ENCODE assay signal across 23 cellular contexts in genomic region chr11:7599209-7599608, GRCh38.
A peak's percentile ranks its signal among the peaks of the same experiment; 100 is the strongest.
DNase-seq lines count a peak whose midpoint lies in the region; ATAC-seq, FAIRE-seq and TF ChIP-seq lines count a peak whose summit lies in the region.
"Had no signal": no experiment of that assay in that cellular context is flagged by ENCODE, and none has a peak within 500 bp of the region (broad histone marks: within the 10 kb centered on the region; RNA-seq: fewer than 3 reads in every experiment).

No MANE protein-coding gene starts in this region.

- peak overlapping the region; percentile 76 to 92 for H3K27ac ChIP-seq in A549
- peak overlapping the region; percentile 89 for H3K27ac ChIP-seq in RWPE1
- H3K27ac ChIP-seq: BLaER1 treated with 17β-estradiol and CSF1 and Interleukin-3, amounts not matched to agents 10 nM and 100 nM; tibial artery had no signal

- no peak for ATAC-seq in A549
- ATAC-seq: left colon; stimulated activated memory B cell treated with anti-CD40 and anti-IgM and Interleukin-4, amounts not matched to agents 10 μg/mL and 1 μg/mL and 100 μg/mL, for 72 hours had no signal

- POLR2A ChIA-PET in A549 (lab: Yijun Ruan, JAX) (no interaction called here), RWPE1 (lab: Yijun Ruan, JAX; ENCODE audit: low non-redundant PET) (no interaction called here)

- peak overlapping the region; percentile 33 for H3K4me2 ChIP-seq in A549

- no peak for DNase-seq in A549 (ENCODE audit: low read depth in 1 of 2, low spot score in 1 of 2)
- DNase-seq in RWPE1 (ENCODE audit: low spot score): no peak
- peak; percentile 20 for DNase-seq in kidney tubule cell (ENCODE audit: low spot score)
- peak; percentile 24 for DNase-seq in renal cortical epithelial cell (ENCODE audit: low read depth)
- no peak for DNase-seq in effector CD8-positive, alpha-beta T cell (lab: John Stamatoyannopoulos, UW)
- DNase-seq in stimulated activated CD4-positive, alpha-beta T cell treated with anti-CD3 and anti-CD28 coated beads, Interleukin-4, amount 100 ng/mL, for 4 hours: no peak
- DNase-seq in glomerular visceral epithelial cell (ENCODE audit: extremely low spot score): no peak
- no peak for DNase-seq in AML-193 (lab: John Stamatoyannopoulos, UW)
- DNase-seq: ACHN; activated CD4-positive, alpha-beta T cell treated with anti-CD3 and anti-CD28 coated beads, Interleukin-2, amount 50 U/mL, for 4 hours; activated CD8-positive, alpha-beta memory T cell treated with anti-CD3 and anti-CD28 coated beads, Interleukin-2, amount 50 U/mL, for 4 hours; effector memory CD4-positive, alpha-beta T cell; glutamatergic neuron; left colon; NCI-H1417; NCI-H2171; NCI-H69; stimulated activated CD4-positive, alpha-beta T cell treated with anti-CD3 and anti-CD28 coated beads, Interleukin-1b, Interleukin-23, amount 100 ng/mL, for 48 hours; tibial artery had no signal

- no peaks in the 10 kb centered on the region for H3K9me3 ChIP-seq in A549
- H3K9me3 ChIP-seq: BLaER1 treated with 17β-estradiol and CSF1 and Interleukin-3, amounts not matched to agents 10 nM and 100 nM; tibial artery had no signal

- FAIRE-seq in A549 (lab: Jason Lieb, UNC): no peak
- FAIRE-seq: D721Med, H1 had no signal

- CTCF ChIA-PET in A549 (lab: Yijun Ruan, JAX) (interaction anchor here (0.6 to 2.4 kb wide), 2 partner anchors 12 to 28 kb away, joined by 3 to 11 read pairs; no protein-coding TSS in a partner anchor), RWPE1 (lab: Yijun Ruan, JAX) (interaction anchor here (0.7 to 1.6 kb wide), 2 partner anchors 58 to 591 kb away, joined by 3 to 6 read pairs; no protein-coding TSS in a partner anchor)

- TF ChIP-seq POLR2A in A549 (IDR thresholded peaks at IDR 0.05; ENCODE audit: low read length): no peak

- TF ChIP-seq CTCF in A549 (IDR thresholded peaks at IDR 0.05) (no peak), RWPE1 (conservative IDR thresholded peaks at IDR 0.05; ENCODE audit: low read depth) (no peak)

- WGBS in A549 (ENCODE audit: missing lambda C conversion rate): 81% methylated on average over 2 of the region's 2 CpGs

- H3K4me3 ChIP-seq in A549: no peak overlapping the region
- H3K4me3 ChIP-seq: BLaER1 treated with 17β-estradiol and CSF1 and Interleukin-3, amounts not matched to agents 10 nM and 100 nM; tibial artery had no signal

- H3K4me1 ChIP-seq in A549: peaks cover 61% of the 10 kb centered on the region

- TF ChIP-seq RAD21 in A549 (conservative IDR thresholded peaks at IDR 0.05 in 1 of 2, IDR thresholded peaks at IDR 0.05 in 1 of 2): no peak

- no peak for TF ChIP-seq EP300 in A549 (IDR thresholded peaks at IDR 0.05)

TF ChIP-seq in A549, 52 proteins besides CTCF, POLR2A, EP300 and RAD21:
- TF ChIP-seq POLR2AphosphoS2 (conservative IDR thresholded peaks at IDR 0.05; ENCODE audit: low read length): no peak
- no peak for TF ChIP-seq HDAC2 (IDR thresholded peaks at IDR 0.05)
- no peak for TF ChIP-seq NFE2L2 (conservative IDR thresholded peaks at IDR 0.05; ENCODE audit: low read length)
- no peak for TF ChIP-seq FOSB (CRISPR knock-in tag; IDR thresholded peaks at IDR 0.05)
- TF ChIP-seq TFCP2L1 (CRISPR knock-in tag; IDR thresholded peaks at IDR 0.05): no peak
- no peak for TF ChIP-seq PBX3 (IDR thresholded peaks at IDR 0.05)
- no peak for TF ChIP-seq ZNF302 (CRISPR knock-in tag; IDR thresholded peaks at IDR 0.05)
- no peak for TF ChIP-seq ZSCAN20 (CRISPR knock-in tag; IDR thresholded peaks at IDR 0.05)
- TF ChIP-seq HOXB13 (CRISPR knock-in tag; IDR thresholded peaks at IDR 0.05; ENCODE audit: low read depth): no peak
- TF ChIP-seq HMGXB4 (CRISPR knock-in tag; IDR thresholded peaks at IDR 0.05; ENCODE audit: borderline replicate concordance): no peak
- no peak for TF ChIP-seq JUNB (IDR thresholded peaks at IDR 0.05)
- TF ChIP-seq CBX2 (IDR thresholded peaks at IDR 0.05; ENCODE audit: borderline replicate concordance, low read depth): no peak
- no peak for TF ChIP-seq HOXB5 (CRISPR knock-in tag; IDR thresholded peaks at IDR 0.05)
- no peak for TF ChIP-seq KDM5A (IDR thresholded peaks at IDR 0.05)
- no peak for TF ChIP-seq SREBF2 (IDR thresholded peaks at IDR 0.05)
- TF ChIP-seq HES2 (IDR thresholded peaks at IDR 0.05): no peak
- TF ChIP-seq CBX8 (IDR thresholded peaks at IDR 0.05): no peak
- no peak for TF ChIP-seq MAZ (IDR thresholded peaks at IDR 0.05; ENCODE audit: borderline replicate concordance, low read depth, low read length)
- no peak for TF ChIP-seq RNF2 (IDR thresholded peaks at IDR 0.05; ENCODE audit: borderline replicate concordance, low read depth)
- TF ChIP-seq SMC3 (IDR thresholded peaks at IDR 0.05): no peak

Comparison
In these comparisons a context has a peak if more than half of its experiments do, and no peak if none do; other contexts are left out.
1. DNase-seq: peak in kidney tubule cell (single experiment) and renal cortical epithelial cell (single experiment); none in A549 (0 of 2), RWPE1 (single experiment), effector CD8-positive, alpha-beta T cell (single experiment), stimulated activated CD4-positive, alpha-beta T cell treated with anti-CD3 and anti-CD28 coated beads, Interleukin-4, amount 100 ng/mL, for 4 hours (0 of 2), glomerular visceral epithelial cell (single experiment) and AML-193 (0 of 2).